1 cellular context compared by ENCODE assay signal in the genomic region with DNA sequence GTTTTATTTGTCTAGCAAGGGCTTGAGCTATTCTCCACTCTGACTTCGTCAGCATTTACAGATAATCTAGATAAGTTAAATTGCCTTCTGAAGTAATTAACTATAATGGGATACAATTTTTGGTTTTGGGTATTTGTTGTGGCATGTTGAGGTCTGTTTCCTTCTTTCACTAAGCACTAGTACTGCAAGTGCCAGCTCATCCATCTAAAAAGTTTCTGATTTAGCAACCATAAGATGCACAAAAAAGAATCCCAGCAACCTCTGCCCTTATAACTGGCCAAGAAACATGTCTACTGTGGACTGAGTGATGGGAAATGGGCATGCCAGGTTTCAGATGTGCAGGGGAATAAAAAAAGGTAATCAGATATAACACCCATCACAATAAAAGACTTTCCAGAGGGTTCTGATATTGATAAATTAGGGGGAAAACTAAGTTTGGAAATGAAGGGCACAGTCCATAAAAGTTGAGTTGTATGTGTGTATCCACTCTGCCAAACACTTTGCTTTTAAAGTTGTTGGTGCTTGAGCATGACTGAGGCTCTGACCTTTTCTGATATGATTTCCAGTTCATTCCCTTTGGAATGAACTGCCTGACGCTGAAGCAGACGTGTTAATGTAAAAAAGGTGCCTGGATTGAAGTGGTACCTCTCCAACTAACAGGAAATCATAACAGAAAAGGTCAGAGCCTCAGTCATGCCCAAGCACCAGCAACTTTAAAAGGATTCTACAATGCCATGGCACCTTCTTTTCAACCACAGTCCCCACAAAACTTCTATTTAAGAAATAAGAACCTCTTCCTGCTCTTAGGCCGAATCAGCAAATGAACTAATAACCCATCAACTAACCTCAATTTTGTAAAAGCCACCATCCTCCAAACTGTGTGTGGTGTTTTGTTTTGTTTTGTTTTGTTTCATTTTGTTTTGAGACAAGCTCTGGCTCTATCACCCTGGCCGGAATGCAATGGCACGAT.
TF ChIP-seq lines count a peak whose summit lies in the region.

No MANE protein-coding gene starts in this region.

TF ChIP-seq in GM23338, 12 proteins besides CTCF, POLR2A, EP300 and RAD21:
- no peak for TF ChIP-seq STAT1 (IDR thresholded peaks at IDR 0.05; ENCODE audit: unreplicated experiment)
- TF ChIP-seq, protein P1, sequence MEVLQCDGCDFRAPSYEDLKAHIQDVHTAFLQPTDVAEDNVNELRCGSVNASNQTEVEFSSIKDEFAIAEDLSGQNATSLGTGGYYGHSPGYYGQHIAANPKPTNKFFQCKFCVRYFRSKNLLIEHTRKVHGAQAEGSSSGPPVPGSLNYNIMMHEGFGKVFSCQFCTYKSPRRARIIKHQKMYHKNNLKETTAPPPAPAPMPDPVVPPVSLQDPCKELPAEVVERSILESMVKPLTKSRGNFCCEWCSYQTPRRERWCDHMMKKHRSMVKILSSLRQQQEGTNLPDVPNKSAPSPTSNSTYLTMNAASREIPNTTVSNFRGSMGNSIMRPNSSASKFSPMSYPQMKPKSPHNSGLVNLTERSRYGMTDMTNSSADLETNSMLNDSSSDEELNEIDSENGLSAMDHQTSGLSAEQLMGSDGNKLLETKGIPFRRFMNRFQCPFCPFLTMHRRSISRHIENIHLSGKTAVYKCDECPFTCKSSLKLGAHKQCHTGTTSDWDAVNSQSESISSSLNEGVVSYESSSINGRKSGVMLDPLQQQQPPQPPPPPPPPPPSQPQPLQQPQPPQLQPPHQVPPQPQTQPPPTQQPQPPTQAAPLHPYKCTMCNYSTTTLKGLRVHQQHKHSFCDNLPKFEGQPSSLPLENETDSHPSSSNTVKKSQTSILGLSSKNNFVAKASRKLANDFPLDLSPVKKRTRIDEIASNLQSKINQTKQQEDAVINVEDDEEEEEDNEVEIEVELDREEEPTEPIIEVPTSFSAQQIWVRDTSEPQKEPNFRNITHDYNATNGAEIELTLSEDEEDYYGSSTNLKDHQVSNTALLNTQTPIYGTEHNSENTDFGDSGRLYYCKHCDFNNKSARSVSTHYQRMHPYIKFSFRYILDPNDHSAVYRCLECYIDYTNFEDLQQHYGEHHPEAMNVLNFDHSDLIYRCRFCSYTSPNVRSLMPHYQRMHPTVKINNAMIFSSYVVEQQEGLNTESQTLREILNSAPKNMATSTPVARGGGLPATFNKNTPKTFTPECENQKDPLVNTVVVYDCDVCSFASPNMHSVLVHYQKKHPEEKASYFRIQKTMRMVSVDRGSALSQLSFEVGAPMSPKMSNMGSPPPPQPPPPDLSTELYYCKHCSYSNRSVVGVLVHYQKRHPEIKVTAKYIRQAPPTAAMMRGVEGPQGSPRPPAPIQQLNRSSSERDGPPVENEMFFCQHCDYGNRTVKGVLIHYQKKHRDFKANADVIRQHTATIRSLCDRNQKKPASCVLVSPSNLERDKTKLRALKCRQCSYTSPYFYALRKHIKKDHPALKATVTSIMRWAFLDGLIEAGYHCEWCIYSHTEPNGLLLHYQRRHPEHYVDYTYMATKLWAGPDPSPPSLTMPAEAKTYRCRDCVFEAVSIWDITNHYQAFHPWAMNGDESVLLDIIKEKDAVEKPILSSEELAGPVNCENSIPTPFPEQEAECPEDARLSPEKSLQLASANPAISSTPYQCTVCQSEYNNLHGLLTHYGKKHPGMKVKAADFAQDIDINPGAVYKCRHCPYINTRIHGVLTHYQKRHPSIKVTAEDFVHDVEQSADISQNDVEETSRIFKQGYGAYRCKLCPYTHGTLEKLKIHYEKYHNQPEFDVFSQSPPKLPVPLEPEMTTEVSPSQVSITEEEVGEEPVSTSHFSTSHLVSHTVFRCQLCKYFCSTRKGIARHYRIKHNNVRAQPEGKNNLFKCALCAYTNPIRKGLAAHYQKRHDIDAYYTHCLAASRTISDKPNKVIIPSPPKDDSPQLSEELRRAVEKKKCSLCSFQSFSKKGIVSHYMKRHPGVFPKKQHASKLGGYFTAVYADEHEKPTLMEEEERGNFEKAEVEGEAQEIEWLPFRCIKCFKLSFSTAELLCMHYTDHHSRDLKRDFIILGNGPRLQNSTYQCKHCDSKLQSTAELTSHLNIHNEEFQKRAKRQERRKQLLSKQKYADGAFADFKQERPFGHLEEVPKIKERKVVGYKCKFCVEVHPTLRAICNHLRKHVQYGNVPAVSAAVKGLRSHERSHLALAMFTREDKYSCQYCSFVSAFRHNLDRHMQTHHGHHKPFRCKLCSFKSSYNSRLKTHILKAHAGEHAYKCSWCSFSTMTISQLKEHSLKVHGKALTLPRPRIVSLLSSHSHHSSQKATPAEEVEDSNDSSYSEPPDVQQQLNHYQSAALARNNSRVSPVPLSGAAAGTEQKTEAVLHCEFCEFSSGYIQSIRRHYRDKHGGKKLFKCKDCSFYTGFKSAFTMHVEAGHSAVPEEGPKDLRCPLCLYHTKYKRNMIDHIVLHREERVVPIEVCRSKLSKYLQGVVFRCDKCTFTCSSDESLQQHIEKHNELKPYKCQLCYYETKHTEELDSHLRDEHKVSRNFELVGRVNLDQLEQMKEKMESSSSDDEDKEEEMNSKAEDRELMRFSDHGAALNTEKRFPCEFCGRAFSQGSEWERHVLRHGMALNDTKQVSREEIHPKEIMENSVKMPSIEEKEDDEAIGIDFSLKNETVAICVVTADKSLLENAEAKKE (CRISPR knock-in tag; IDR thresholded peaks at IDR 0.05) = no peak
- TF ChIP-seq EZH2 (IDR thresholded peaks at IDR 0.05; ENCODE audit: low read depth, unreplicated experiment) = no peak
- TF ChIP-seq ZNF114 (CRISPR knock-in tag; IDR thresholded peaks at IDR 0.05) = no peak
- no peak for TF ChIP-seq REST (IDR thresholded peaks at IDR 0.05; ENCODE audit: unreplicated experiment)
- no peak for TF ChIP-seq CREB1 (CRISPR knock-in tag; IDR thresholded peaks at IDR 0.05; ENCODE audit: low read depth)
- no peak for TF ChIP-seq ZNF331 (CRISPR knock-in tag; IDR thresholded peaks at IDR 0.05; ENCODE audit: low read depth)
- TF ChIP-seq POLR2AphosphoS5 (IDR thresholded peaks at IDR 0.05; ENCODE audit: low read depth) = no peak
- no peak for TF ChIP-seq NANOG (IDR thresholded peaks at IDR 0.05; ENCODE audit: borderline replicate concordance)
